8 cellular contexts compared by ENCODE assay signal in the genomic region with DNA sequence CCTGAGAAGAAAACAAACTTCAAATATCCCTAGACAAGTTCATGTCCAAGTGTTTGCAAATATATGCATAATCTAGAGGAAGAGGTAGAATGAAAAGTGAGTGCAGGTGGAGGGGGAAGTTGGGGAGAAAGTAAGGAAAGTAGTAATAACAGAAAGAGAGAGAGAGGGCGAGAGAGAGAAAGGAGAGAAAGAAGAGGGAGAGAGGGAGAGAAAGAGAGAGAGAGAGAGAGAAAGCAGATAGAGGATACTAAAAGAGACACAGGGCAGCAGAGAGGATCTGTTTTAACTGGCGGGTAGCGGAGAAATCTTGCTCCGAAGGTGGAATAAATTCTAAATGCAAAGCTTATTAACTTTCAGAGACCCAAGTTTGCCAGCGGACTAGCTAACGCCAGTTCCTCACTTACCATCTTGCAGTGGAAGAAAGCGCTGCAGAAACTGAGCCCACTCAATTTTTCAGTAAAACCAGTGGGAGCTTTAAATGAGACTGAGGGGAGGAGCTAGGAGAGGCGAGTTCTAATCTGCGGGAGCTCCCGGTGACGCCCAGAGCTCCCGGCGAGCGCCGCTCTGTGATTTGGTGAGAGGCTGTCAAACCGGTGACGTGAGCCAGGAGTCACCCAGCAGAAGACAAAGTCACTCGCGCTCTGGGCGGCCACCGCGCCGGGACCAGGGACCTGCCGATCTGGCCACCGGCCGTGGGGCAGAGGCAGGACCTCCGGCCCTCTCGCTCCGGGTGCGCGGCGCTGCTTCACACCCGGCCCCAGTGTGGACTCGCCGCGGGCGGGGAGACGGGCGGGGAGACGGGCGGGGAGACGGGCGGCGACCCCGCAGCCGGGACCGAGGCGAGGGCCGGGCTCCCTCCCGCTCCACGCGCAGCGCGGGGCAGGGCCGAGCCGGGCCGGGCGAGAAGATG. TPM values are rescaled to one million over a fixed set of nuclear protein-coding genes. Genes with fewer than 3 reads are reported as not detected.
DNase-seq lines count a peak whose midpoint lies in the region; ATAC-seq, FAIRE-seq and TF ChIP-seq lines count a peak whose summit lies in the region.

A gene with protein sequence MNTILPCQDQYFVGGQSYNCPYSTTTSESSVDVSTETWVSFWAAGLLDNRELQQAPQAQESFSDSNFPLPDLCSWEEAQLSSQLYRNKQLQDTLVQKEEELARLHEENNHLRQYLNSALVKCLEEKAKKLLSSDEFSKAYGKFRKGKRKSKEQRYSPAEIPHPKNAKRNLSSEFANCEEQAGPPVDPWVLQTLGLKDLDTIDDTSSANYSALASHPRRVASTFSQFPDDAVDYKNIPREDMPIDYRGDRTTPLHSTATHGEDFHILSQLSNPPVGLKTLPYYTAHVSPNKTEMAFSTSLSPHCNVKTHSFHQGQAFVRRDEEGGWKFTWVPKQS (minus strand): TSS at position 486 of the 910 bp plus-strand sequence. CDS start 79 bp downstream, at position 407.

- H3K9me3 ChIP-seq in A549 (no peaks in the 10 kb centered on the region), NT2/D1 (ENCODE audit: insufficient read depth, low read length) (no peaks in the 10 kb centered on the region), parathyroid adenoma (ENCODE audit: control insufficient read depth, low read length) (no peaks in the 10 kb centered on the region)

- no peaks in the 10 kb centered on the region for H3K79me2 ChIP-seq in parathyroid adenoma

- TF ChIP-seq CTCF in A549 (IDR thresholded peaks at IDR 0.05) (no peak), parathyroid adenoma (IDR thresholded peaks at IDR 0.05) (no peak)

- CTCF ChIA-PET in A549 (lab: Yijun Ruan, JAX) = interaction anchor here (0.6 to 0.8 kb wide), 2 partner anchors 152 to 162 kb away, joined by 3 read pairs; no protein-coding TSS in a partner anchor

- TF ChIP-seq EP300 in A549 (IDR thresholded peaks at IDR 0.05) = no peak

- DNase-seq in A549 (ENCODE audit: low read depth in 1 of 2, low spot score in 1 of 2) = peak; percentile 32 to 61
- no peak for DNase-seq in GM18507 (ENCODE audit: extremely low spot score, insufficient read length, low read depth)
- DNase-seq in NT2/D1 (ENCODE audit: low read depth, low spot score) = peak; percentile 56
- peak in 49 of 56 donors; percentile 4 to 79 (median 54) for DNase-seq in amygdala (lab: John Stamatoyannopoulos, UW)
- peak; percentile 90 for DNase-seq in left cardiac atrium

- TF ChIP-seq POLR2A in A549 (IDR thresholded peaks at IDR 0.05; ENCODE audit: low read length) = no peak

- intact Hi-C loops in left cardiac atrium (cut with DNase I) = loop anchor here in 1 of 2 donors (10.0 kb wide), 1 partner anchor 158 kb away; no protein-coding TSS in a partner anchor

- peaks cover 13% of the 10 kb centered on the region; the same call in 2 of the 3 replicates for H3K4me1 ChIP-seq in A549
- no peaks in the 10 kb centered on the region for H3K4me1 ChIP-seq in NT2/D1 (ENCODE audit: insufficient read depth, insufficient read length)
- no peaks in the 10 kb centered on the region for H3K4me1 ChIP-seq in parathyroid adenoma

- peak within 1 kb of the TSS; percentile 70 for H3K4me3 ChIP-seq in A549
- H3K4me3 ChIP-seq in NT2/D1 (ENCODE audit: insufficient read length, low read depth) = peak within 1 kb of the TSS; percentile 72
- peak within 1 kb of the TSS; percentile 53 for H3K4me3 ChIP-seq in parathyroid adenoma (ENCODE audit: low read depth, low read length)

- WGBS in A549 (ENCODE audit: missing lambda C conversion rate) = 28% methylated on average over 19 of the region's 58 CpGs

- H3K4me2 ChIP-seq in A549 = peak within 1 kb of the TSS; percentile 96
- H3K4me2 ChIP-seq in parathyroid adenoma (ENCODE audit: low read length) = peak within 1 kb of the TSS; percentile 74

- H2AFZ ChIP-seq in parathyroid adenoma = peak within 1 kb of the TSS; percentile 53

- peak; percentile 97 to 99 for ATAC-seq in A549
- ATAC-seq in HG02970 (IDR thresholded peaks at IDR 0.05; ENCODE audit: low FRiP score, unreplicated experiment) = peak; percentile 90
- peak; percentile 96 to 99 for ATAC-seq in left cardiac atrium
- ATAC-seq in GM18868 (IDR thresholded peaks at IDR 0.05; ENCODE audit: unreplicated experiment) = no peak

- H3K27ac ChIP-seq in A549 (peak within 1 kb of the TSS; percentile 44 to 81; a peak in 5 of 6 replicates), parathyroid adenoma (no peak within 1 kb of the TSS)

- no peak for TF ChIP-seq RAD21 in A549 (conservative IDR thresholded peaks at IDR 0.05 in 1 of 2, IDR thresholded peaks at IDR 0.05 in 1 of 2)

- H3K9ac ChIP-seq in NT2/D1 (ENCODE audit: insufficient read length, low read depth) (peak within 1 kb of the TSS; percentile 63), parathyroid adenoma (no peak within 1 kb of the TSS)

- H3K27me3 ChIP-seq in NT2/D1 (ENCODE audit: insufficient read depth, insufficient read length) (peaks cover 26% of the 10 kb centered on the region), parathyroid adenoma (ENCODE audit: control insufficient read depth, insufficient read depth, low read length) (no peaks in the 10 kb centered on the region)

- POLR2A ChIA-PET in A549 (lab: Yijun Ruan, JAX) = no interaction called here

- H3K36me3 ChIP-seq in NT2/D1 (ENCODE audit: insufficient read depth, insufficient read length, low read length) (no peaks in the 10 kb centered on the region), parathyroid adenoma (ENCODE audit: control insufficient read depth, insufficient read depth, low read length) (no peaks in the 10 kb centered on the region)

- FAIRE-seq in A549 (lab: Jason Lieb, UNC) (no peak), GM18507 (lab: Jason Lieb, UNC) (peak; percentile 9)

TF ChIP-seq in A549, 52 proteins besides CTCF, POLR2A, EP300 and RAD21:
- TF ChIP-seq TP53 (CRISPR knock-in tag; IDR thresholded peaks at IDR 0.05) = no peak
- no peak for TF ChIP-seq JUNB (IDR thresholded peaks at IDR 0.05)
- TF ChIP-seq RFX5 (IDR thresholded peaks at IDR 0.05) = peak; percentile 88
- TF ChIP-seq HEYL (CRISPR knock-in tag; IDR thresholded peaks at IDR 0.05) = no peak

RNA-seq across cellular contexts. Expression of the gene that starts here (rescaled TPM):
- not detected in 2 replicates for polyA plus RNA-seq in A549 (2011; rRNA removed)
- polyA plus RNA-seq in A549 (2012; cell fraction: cytosol; rRNA removed) = not detected in 2 replicates
- not detected in 2 replicates for polyA plus RNA-seq in A549 (2012; cell fraction: nucleus; rRNA removed)
- not detected in 3 replicates for polyA plus RNA-seq in A549 (2017; fragmentation: RNase III; extraction: RNeasy Plus Mini Kit Qiagen cat#74134 plus additional on column Dnase treatment)
- polyA minus RNA-seq in A549 (2011; rRNA and poly(A)+ RNA removed) = not detected in 2 replicates
- total RNA-seq in left cardiac atrium = under 1 TPM; 0.32 to 0.34 TPM

Comparison
In these comparisons a context has a peak if more than half of its experiments do, and no peak if none do; other contexts are left out.
1. Peak in DNase-seq, ATAC-seq, H3K4me3 ChIP-seq, H3K27ac ChIP-seq and H3K4me2 ChIP-seq in A549; RNA of the gene not detected or under 1 TPM.
2. Peak in DNase-seq and ATAC-seq in left cardiac atrium; RNA of the gene not detected or under 1 TPM.